ENCODE assay signal across 18 cellular contexts in genomic region chr2:150599889-150600288, GRCh38.
DNase-seq lines count a peak whose midpoint lies in the region; ATAC-seq and TF ChIP-seq lines count a peak whose summit lies in the region.
"Had no signal": no experiment of that assay in that cellular context is flagged by ENCODE, and none has a peak within 500 bp of the region (broad histone marks: within the 10 kb centered on the region; RNA-seq: fewer than 3 reads in every experiment).

No MANE protein-coding gene starts in this region.

- BruUV-seq in A673 (replicated peaks; lab: Mats Ljungman, UMichigan) = no TSS peak
- no TSS peak for BruUV-seq in PC-3 (replicated peaks; lab: Mats Ljungman, UMichigan)

- POLR2A ChIA-PET in A673 (lab: Charles Lee; ENCODE audit: low non-redundant PET) = no interaction called here
- POLR2A ChIA-PET in PC-3 (lab: Charles Lee; ENCODE audit: unreplicated experiment) = no interaction called here

- H3K9ac ChIP-seq in H9 (ENCODE audit: extremely low read depth, insufficient read length, low read length) (no peak overlapping the region), PC-3 (ENCODE audit: low read length) (no peak overlapping the region)

- H3K4me2 ChIP-seq in H9 (ENCODE audit: insufficient read depth, insufficient read length, low read length) = no peak overlapping the region
- no peak overlapping the region for H3K4me2 ChIP-seq in PC-3 (ENCODE audit: low read length)

- intact Hi-C loops in A673 (cut with micrococcal nuclease; ENCODE audit: unreplicated experiment) = loop anchor here (10.0 kb wide), 2 partner anchors 635 to 775 kb away; no protein-coding TSS in a partner anchor
- intact Hi-C loops in PC-3 (cut with micrococcal nuclease) = no loop called here

- CTCF ChIA-PET in A673 (lab: Charles Lee) = no interaction called here
- CTCF ChIA-PET in PC-3 (lab: Charles Lee) = interaction anchor here (0.6 kb wide), 1 partner anchor 545 kb away, joined by 3 read pairs; no protein-coding TSS in a partner anchor

- H3K23ac ChIP-seq in H9 (ENCODE audit: insufficient read length, low read depth, low read length) = no peak overlapping the region

- H3T11ph ChIP-seq in H9 (ENCODE audit: low read length) = no peak overlapping the region

- no peaks in the 10 kb centered on the region for H3K9me2 ChIP-seq in PC-3 (replicated peaks; ENCODE audit: low read length)

- no peak overlapping the region for H2BK5ac ChIP-seq in H9 (ENCODE audit: insufficient read length, low read length)

- no peak overlapping the region for H2BK15ac ChIP-seq in H9 (ENCODE audit: low read depth, low read length)

- H3K27me3 Mint-ChIP-seq in H9 (ENCODE audit: low read depth) = no peaks in the 10 kb centered on the region

- no peak overlapping the region for H3K4ac ChIP-seq in H9 (ENCODE audit: low read depth, low read length)

- H4K5ac ChIP-seq in H9 (ENCODE audit: insufficient read length, low read depth, low read length) = no peak overlapping the region

- no peak overlapping the region for H4K8ac ChIP-seq in H9 (replicated peaks; ENCODE audit: insufficient read length, low read depth, low read length)

- no peak overlapping the region for H4K91ac ChIP-seq in H9 (ENCODE audit: insufficient read length, low read depth, low read length)

- H3K36me3 ChIP-seq in A673 (ENCODE audit: insufficient read depth, low read length, poor library complexity, severe bottlenecking) (no peaks in the 10 kb centered on the region), PC-3 (ENCODE audit: low read depth, low read length) (no peaks in the 10 kb centered on the region), BE2C (no peaks in the 10 kb centered on the region)
- H3K36me3 ChIP-seq: gastroesophageal sphincter, left lung, sigmoid colon, uterus had no signal

- no peaks in the 10 kb centered on the region for H3K79me1 ChIP-seq in H9 (ENCODE audit: insufficient read depth, low read depth, low read length, poor library complexity, severe bottlenecking)

- ATAC-seq in PC-3 = no peak
- ATAC-seq: activated CD4-positive, CD25-positive, alpha-beta regulatory T cell treated with anti-CD3 and anti-CD28 coated beads, Interleukin-2, amount 50 U/mL, for 24 hours; gastroesophageal sphincter; left lung had no signal

- no peak overlapping the region for H3K4me3 Mint-ChIP-seq in H9

- TF ChIP-seq CTCF in A673 (conservative IDR thresholded peaks at IDR 0.05; ENCODE audit: low read depth, low read length) = peak; percentile 51; the same call in 1 of the 2 replicates
- peak; percentile 25; the same call in 1 of the 3 replicates for TF ChIP-seq CTCF in H9 (conservative IDR thresholded peaks at IDR 0.05)
- TF ChIP-seq CTCF in PC-3 (conservative IDR thresholded peaks at IDR 0.05; ENCODE audit: low read depth, low read length) = peak; percentile 51
- peak; percentile 23 for TF ChIP-seq CTCF in fibroblast of pulmonary artery (IDR thresholded peaks at IDR 0.05; ENCODE audit: low read length, missing control alignments)
- no peak for TF ChIP-seq CTCF in BE2C (IDR thresholded peaks at IDR 0.05; ENCODE audit: low read depth, low read length)

- DNase-seq in A673 (ENCODE audit: low spot score) (no peak), H9 (no peak), PC-3 (no peak), fibroblast of pulmonary artery (ENCODE audit: low read depth) (no peak), BE2C (no peak), COR-L47 (lab: John Stamatoyannopoulos, UW) (no peak), CD1c-positive myeloid dendritic cell (ENCODE audit: extremely low spot score) (no peak), C1 segment of cervical spinal cord (lab: John Stamatoyannopoulos, UW) (no peak)
- DNase-seq: activated effector memory CD4-positive, alpha-beta T cell treated with anti-CD3 and anti-CD28 coated beads, Interleukin-2, amount 50 U/mL, for 16 hours; amniotic stem cell; cerebellar nuclear complex; left lung; NCI-H187; sigmoid colon; stimulated activated CD4-positive, alpha-beta T cell treated with anti-CD3 and anti-CD28 coated beads, Interleukin-2, amount 100 ng/mL, for 48 hours; uterus had no signal

- no peaks in the 10 kb centered on the region for H3K9me3 Mint-ChIP-seq in H9

- H3K27me3 ChIP-seq in A673 (replicated peaks; ENCODE audit: insufficient read depth, low read depth, low read length, poor library complexity) (no peaks in the 10 kb centered on the region), H9 (ENCODE audit: insufficient read depth, low read length) (no peaks in the 10 kb centered on the region), PC-3 (ENCODE audit: low read length) (no peaks in the 10 kb centered on the region), BE2C (no peaks in the 10 kb centered on the region)
- H3K27me3 ChIP-seq: gastroesophageal sphincter, left lung, sigmoid colon, uterus had no signal

- H3K4me1 Mint-ChIP-seq in H9 = no peaks in the 10 kb centered on the region

- H3K4me3 ChIP-seq in A673 (ENCODE audit: low read depth, low read length, poor library complexity, severe bottlenecking) (no peak overlapping the region), PC-3 (ENCODE audit: low read length) (no peak overlapping the region), fibroblast of pulmonary artery (replicated peaks; ENCODE audit: low read depth, low read length) (no peak overlapping the region), BE2C (ENCODE audit: low read depth, low read length) (no peak overlapping the region)
- H3K4me3 ChIP-seq: gastroesophageal sphincter, left lung, sigmoid colon, uterus had no signal

- H3K23me2 ChIP-seq in H9 (ENCODE audit: insufficient read length, low read depth, low read length, poor library complexity, severe bottlenecking) = no peaks in the 10 kb centered on the region

- no peak overlapping the region for H3K27ac ChIP-seq in A673 (ENCODE audit: low read depth, low read length, poor library complexity, severe bottlenecking)
- H3K27ac ChIP-seq in H9 (ENCODE audit: insufficient read length, low read depth, low read length) = no peak overlapping the region
- no peak overlapping the region for H3K27ac ChIP-seq in PC-3 (ENCODE audit: low read length)
- H3K27ac ChIP-seq: left lung, sigmoid colon, uterus had no signal

- no peaks in the 10 kb centered on the region; a peak in 1 of 7 replicates for H3K36me3 Mint-ChIP-seq in H9 (ENCODE audit: insufficient read depth in 1 of 3, low read depth in 3 of 3)

- no peak overlapping the region for H3K14ac ChIP-seq in H9 (ENCODE audit: insufficient read depth, low read length)

- H2BK20ac ChIP-seq in H9 (ENCODE audit: low read depth, low read length, poor library complexity, severe bottlenecking) = no peak overlapping the region

- no peaks in the 10 kb centered on the region for H4K20me1 ChIP-seq in H9 (ENCODE audit: control insufficient read depth, insufficient read depth, insufficient read length)
- H4K20me1 ChIP-seq in PC-3 (ENCODE audit: low read length) = no peaks in the 10 kb centered on the region

- H3K79me2 ChIP-seq in H9 (ENCODE audit: insufficient read depth, low read length) (no peaks in the 10 kb centered on the region), PC-3 (ENCODE audit: low read length) (no peaks in the 10 kb centered on the region)

- H3K18ac ChIP-seq in H9 (ENCODE audit: insufficient read length, low read depth, low read length) = no peak overlapping the region

- no peak overlapping the region for H2BK120ac ChIP-seq in H9 (ENCODE audit: low read depth, low read length, poor library complexity, severe bottlenecking)

- H3K9me3 ChIP-seq in A673 (ENCODE audit: low read depth, low read length, poor library complexity, severe bottlenecking) (no peaks in the 10 kb centered on the region), H9 (ENCODE audit: control insufficient read depth, low read depth, low read length) (no peaks in the 10 kb centered on the region), PC-3 (ENCODE audit: low read length) (no peaks in the 10 kb centered on the region), BE2C (no peaks in the 10 kb centered on the region)
- H3K9me3 ChIP-seq: gastroesophageal sphincter, left lung, sigmoid colon, uterus had no signal

- no peak overlapping the region for H3K56ac ChIP-seq in H9 (ENCODE audit: insufficient read length, low read depth, low read length)

- H2AK5ac ChIP-seq in H9 (ENCODE audit: insufficient read length, low read length) = no peak overlapping the region

- H2BK12ac ChIP-seq in H9 (ENCODE audit: insufficient read length, low read depth, low read length) = no peak overlapping the region

- H3F3A ChIP-seq in PC-3 (ENCODE audit: low read length, unreplicated experiment) = no peaks in the 10 kb centered on the region

- H3K4me1 ChIP-seq in A673 (ENCODE audit: insufficient read depth, low read length, poor library complexity, severe bottlenecking) (no peaks in the 10 kb centered on the region), H9 (ENCODE audit: insufficient read depth, low read length) (no peaks in the 10 kb centered on the region), PC-3 (ENCODE audit: insufficient read depth, low read length) (peaks cover 16% of the 10 kb centered on the region), BE2C (no peaks in the 10 kb centered on the region)
- H3K4me1 ChIP-seq: left lung, uterus had no signal

- H2AFZ ChIP-seq in H9 (ENCODE audit: low read length) (no peak overlapping the region), PC-3 (ENCODE audit: low read length) (no peak overlapping the region)

- H3K27ac Mint-ChIP-seq in H9 = no peak overlapping the region
